Comparison of ENCODE assay signal across 10 cellular contexts in genomic region chr3:42846682-42847522, GRCh38. TPM values are rescaled to one million over a fixed set of nuclear protein-coding genes. Genes with fewer than 3 reads are reported as not detected.
A peak's percentile ranks its signal among the peaks of the same experiment; 100 is the strongest.
DNase-seq lines count a peak whose midpoint lies in the region; ATAC-seq, FAIRE-seq and TF ChIP-seq lines count a peak whose summit lies in the region.
"Had no signal": no experiment of that assay in that cellular context is flagged by ENCODE, and none has a peak within 500 bp of the region (broad histone marks: within the 10 kb centered on the region; RNA-seq: fewer than 3 reads in every experiment).

No MANE protein-coding gene starts in this region.

- peak; percentile 83 for ATAC-seq in K562

- H3K36me3 Mint-ChIP-seq in IgD-negative memory B cell, result peaks cover 2% of the 10 kb centered on the region

- H3K27me3 Mint-ChIP-seq in IgD-negative memory B cell, result no peaks in the 10 kb centered on the region

- BruUV-seq in K562 (replicated peaks; lab: Mats Ljungman, UMichigan), result no TSS peak

- in situ Hi-C loops in K562 (cut with MboI), result no loop called here

- H3K36me3 ChIP-seq in K562 (ENCODE audit: control insufficient read depth, insufficient read depth, low read length) (no peaks in the 10 kb centered on the region), small intestine (ENCODE audit: control insufficient read depth in 2 of 2, insufficient read depth in 2 of 2, low read length in 2 of 2) (no peaks in the 10 kb centered on the region)

- peaks cover 2 to 22% of the 10 kb centered on the region in 2 experiments; a peak in 2 of 5 replicates for H3K27me3 ChIP-seq in K562 (ENCODE audit: control insufficient read depth in 2 of 2, insufficient read depth in 2 of 2, low read length in 2 of 2)
- no peaks in the 10 kb centered on the region for H3K27me3 ChIP-seq in small intestine (ENCODE audit: control insufficient read depth in 2 of 2, insufficient read depth in 2 of 2, low read length in 2 of 2)

- no peak; the same call in 1 of the 2 replicates for TF ChIP-seq EP300 in K562 (IDR thresholded peaks at IDR 0.05; ENCODE audit: low read length)

- peak overlapping the region; percentile 41; the same call in 1 of the 2 replicates for H3K4me2 ChIP-seq in K562 (ENCODE audit: insufficient read depth, low read length)

- POLR2A ChIA-PET in K562 (lab: Yijun Ruan, JAX), result interaction anchor here (0.7 to 2.1 kb wide), 4 partner anchors 16 to 624 kb away, joined by 3 to 6 read pairs (median 5); no protein-coding TSS in a partner anchor

- CTCF ChIA-PET in K562 (lab: Yijun Ruan, JAX; ENCODE audit: low intra/inter-chr PET ratio), result no interaction called here

- H3K9ac ChIP-seq in K562 (ENCODE audit: insufficient read depth in 1 of 2, low read depth in 2 of 2, low read length in 2 of 2), result no peak overlapping the region

- no peaks in the 10 kb centered on the region for H4K20me1 ChIP-seq in K562 (replicated peaks; ENCODE audit: control insufficient read depth, insufficient read depth, low read length)

- no peaks in the 10 kb centered on the region for H3K79me2 ChIP-seq in K562 (ENCODE audit: control insufficient read depth, insufficient read depth, low read length)

- TF ChIP-seq POLR2A in K562 (conservative IDR thresholded peaks at IDR 0.05), result no peak

- H3K9me1 ChIP-seq in K562 (ENCODE audit: control insufficient read depth, insufficient read depth, low read length), result no peaks in the 10 kb centered on the region

- peak overlapping the region; percentile 83 for H2AFZ ChIP-seq in K562 (ENCODE audit: low read depth, low read length)

- H3K9me3 Mint-ChIP-seq in IgD-negative memory B cell, result peaks cover 0 to 2% (median 0%) of the 10 kb centered on the region in 3 donors

- H3K4me1 ChIP-seq in K562 (replicated peaks in 1 of 2; ENCODE audit: control insufficient read depth in 2 of 2, insufficient read depth in 2 of 2, low read length in 2 of 2) (peaks cover 8 to 27% of the 10 kb centered on the region in 2 experiments), small intestine (ENCODE audit: control insufficient read depth in 2 of 2, insufficient read depth in 1 of 2, low read depth in 1 of 2, low read length in 1 of 2) (no peaks in the 10 kb centered on the region)

- TF ChIP-seq RAD21 in K562 (CRISPR knock-in tag; conservative IDR thresholded peaks at IDR 0.05 in 1 of 2, IDR thresholded peaks at IDR 0.05 in 1 of 2), result peak in 1 of 2 experiments; percentile 27; a peak in 1 of 4 replicates

- DNase-seq in GM18507 (ENCODE audit: extremely low spot score, insufficient read length, low read depth), result peak; percentile 30
- peak in 2 of 4 experiments; percentile 63 to 67 for DNase-seq in K562 (ENCODE audit: extremely low read depth in 1 of 4, low spot score in 3 of 4)
- DNase-seq in pons (ENCODE audit: low spot score), result peak; percentile 74
- DNase-seq in NCI-H2171 treated with DMSO at 0.1 percent for 48 hours (lab: John Stamatoyannopoulos, UW), result no peak
- no peak for DNase-seq in GM19240 (ENCODE audit: insufficient read length, low spot score)
- no peak for DNase-seq in small intestine
- DNase-seq in dedifferentiated amniotic fluid mesenchymal stem cell (ENCODE audit: extremely low spot score), result no peak
- DNase-seq: stimulated activated CD4-positive, alpha-beta T cell treated with anti-CD3 and anti-CD28 coated beads, Interleukin-1b, Interleukin-23, amount 100 ng/mL, for 48 hours had no signal

- intact Hi-C loops in K562 (cut with micrococcal nuclease), result no loop called here

- FAIRE-seq in GM18507 (lab: Jason Lieb, UNC), result peak; percentile 65
- peak; percentile 76 for FAIRE-seq in K562 (lab: Jason Lieb, UNC)
- FAIRE-seq in small intestine (lab: Jason Lieb, UNC), result no peak

- H3K27ac Mint-ChIP-seq in IgD-negative memory B cell, result peak overlapping the region; percentile 36 to 86 (median 48)

- TF ChIP-seq CTCF in K562 (IDR thresholded peaks at IDR 0.05 in 2 of 3, conservative IDR thresholded peaks at IDR 0.05 in 1 of 3; ENCODE audit: insufficient read depth in 2 of 3, low read depth in 1 of 3, low read length in 3 of 3), result no peak

- peaks cover 15 to 26% (median 18%) of the 10 kb centered on the region in 3 donors for H3K4me1 Mint-ChIP-seq in IgD-negative memory B cell

- no peak overlapping the region for H3K4me3 ChIP-seq in K562
- H3K4me3 ChIP-seq in small intestine (ENCODE audit: low read depth in 1 of 2, low read length in 2 of 2), result no peak overlapping the region

- peak overlapping the region in 3 of 4 donors; percentile 7 to 92 (median 86) for H3K4me3 Mint-ChIP-seq in IgD-negative memory B cell

- WGBS in K562 (ENCODE audit: insufficient coverage, low coverage, missing lambda C conversion rate), result 4% methylated on average over 5 of the region's 5 CpGs
- WGBS in small intestine, 3 donors, result 42 to 62% (median 61%) methylated on average over 5 of the region's 5 CpGs

- H3K9me3 ChIP-seq in K562 (replicated peaks; ENCODE audit: control insufficient read depth, insufficient read depth, low read depth, low read length) (no peaks in the 10 kb centered on the region), small intestine (ENCODE audit: control insufficient read depth, low read depth) (no peaks in the 10 kb centered on the region)

- no peak overlapping the region for H3K27ac ChIP-seq in K562 (ENCODE audit: extremely low read depth, low read depth, low read length)
- H3K27ac ChIP-seq in small intestine (ENCODE audit: low read depth in 1 of 2, low read length in 1 of 2), result peak overlapping the region in 1 of 2 donors; percentile 75

RNA-seq across cellular contexts. Expression of gene CYP8B1, which starts 28.8 kb away (rescaled TPM):
- not detected for polyA plus RNA-seq in IgD-negative memory B cell
- total RNA-seq in K562 (2011; cell fraction: chromatin; rRNA removed; ENCODE audit: low replicate concordance), result not detected in 2 replicates
- total RNA-seq in K562 (2011; cell fraction: nucleolus; rRNA removed), result not detected in 2 replicates
- total RNA-seq in K562 (2011; cell fraction: nucleoplasm; rRNA removed), result not detected in 2 replicates
- not detected in 2 replicates for total RNA-seq in K562 (2014; rRNA removed)
- total RNA-seq in K562 (2014; rRNA removed; fragmentation: Illumina TruSeq; extraction: Trizol), result not detected in 2 replicates
- total RNA-seq in K562 (2015; rRNA removed; fragmentation: Illumina TruSeq; extraction: Trizol), result not detected in 2 replicates
- 0.04 and 0.13 TPM in 2 replicates for total RNA-seq in K562 (2021)
- polyA plus RNA-seq in K562 (2011; rRNA removed), result not detected in 2 replicates
- polyA plus RNA-seq in K562 (2011; cell fraction: cytosol; rRNA removed), result not detected in 2 replicates
- not detected in 2 replicates for polyA plus RNA-seq in K562 (2011; cell fraction: nucleus; rRNA removed)
- not detected in 2 replicates for polyA plus RNA-seq in K562 (2012)
- polyA plus RNA-seq in K562 (2014; fragmentation: Illumina TruSeq; extraction: Trizol), result not detected in 2 replicates
- polyA plus RNA-seq in K562 (2014; fragmentation: Nextera tagmentation; extraction: Ambion mirVana), result not detected
- not detected in 2 replicates for polyA plus RNA-seq in K562 (2014; rRNA removed)
- not detected in 2 replicates for polyA minus RNA-seq in K562 (2011; rRNA and poly(A)+ RNA removed)
- polyA minus RNA-seq in K562 (2011; cell fraction: cytosol; rRNA and poly(A)+ RNA removed), result not detected in 2 replicates
- not detected in 2 replicates for polyA minus RNA-seq in K562 (2011; cell fraction: nucleus; rRNA and poly(A)+ RNA removed)
- under 1 TPM in 1 of 3 donors, not detected in 2; 0.01 TPM for polyA plus RNA-seq in small intestine
- total RNA-seq: epithelial cell of proximal tubule had no signal

RNA-seq across cellular contexts. Expression of gene ACKR2, which starts 37.7 kb away (rescaled TPM):
- polyA plus RNA-seq in IgD-negative memory B cell (not detected), K562 (2011; rRNA removed) (0.57 and 0.74 TPM in 2 replicates), K562 (2014; fragmentation: Illumina TruSeq; extraction: Trizol) (0.15 and 0.39 TPM in 2 replicates), K562 (2014; fragmentation: Nextera tagmentation; extraction: Ambion mirVana) (under 1 TPM; 0.03 to 0.21 TPM), K562 (2014; rRNA removed) (0.07 and 0.11 TPM in 2 replicates), small intestine (1 to 10 TPM in 1 of 3 donors, under 1 TPM in 2; 0.22 to 2.5 (median 0.81) TPM)
- total RNA-seq in K562 (2011; cell fraction: chromatin; rRNA removed; ENCODE audit: low replicate concordance), result 2.1 and 2.5 TPM in 2 replicates
- 1.7 and 2.2 TPM in 2 replicates for total RNA-seq in K562 (2011; cell fraction: nucleolus; rRNA removed)
- total RNA-seq in K562 (2011; cell fraction: nucleoplasm; rRNA removed), result 1.5 and 3.8 TPM in 2 replicates
- total RNA-seq in K562 (2014; rRNA removed) (0.08 and 0.32 TPM in 2 replicates), K562 (2014; rRNA removed; fragmentation: Illumina TruSeq; extraction: Trizol) (0.29 TPM in 2 replicates), K562 (2015; rRNA removed; fragmentation: Illumina TruSeq; extraction: Trizol) (0.15 TPM in 1 of 2 replicates, not detected in the other), K562 (2021) (0.69 and 0.85 TPM in 2 replicates)
- polyA plus RNA-seq in K562 (2011; cell fraction: cytosol; rRNA removed), result 0.25 and 0.41 TPM in 2 replicates
- polyA plus RNA-seq in K562 (2011; cell fraction: nucleus; rRNA removed), result 0.72 and 0.75 TPM in 2 replicates
- polyA plus RNA-seq in K562 (2012), result 0.29 and 0.62 TPM in 2 replicates
- polyA minus RNA-seq in K562 (2011; rRNA and poly(A)+ RNA removed), result 0.84 and 1.3 TPM in 2 replicates
- 0.57 TPM in 1 of 2 replicates, not detected in the other for polyA minus RNA-seq in K562 (2011; cell fraction: cytosol; rRNA and poly(A)+ RNA removed)
- polyA minus RNA-seq in K562 (2011; cell fraction: nucleus; rRNA and poly(A)+ RNA removed), result 0.40 and 1.1 TPM in 2 replicates

RNA-seq across cellular contexts. Expression of gene HIGD1A, which starts 42.6 kb away (rescaled TPM):
- polyA plus RNA-seq in IgD-negative memory B cell, result 66.7 TPM
- 16.0 and 47.0 TPM in 2 replicates for total RNA-seq in K562 (2011; cell fraction: chromatin; rRNA removed; ENCODE audit: low replicate concordance)
- 14.0 and 19.1 TPM in 2 replicates for total RNA-seq in K562 (2011; cell fraction: nucleolus; rRNA removed)
- total RNA-seq in K562 (2011; cell fraction: nucleoplasm; rRNA removed), result 44.3 and 95.3 TPM in 2 replicates
- total RNA-seq in K562 (2014; rRNA removed), result 136 and 165 TPM in 2 replicates
- 333 and 382 TPM in 2 replicates for total RNA-seq in K562 (2014; rRNA removed; fragmentation: Illumina TruSeq; extraction: Trizol)
- 257 and 291 TPM in 2 replicates for total RNA-seq in K562 (2015; rRNA removed; fragmentation: Illumina TruSeq; extraction: Trizol)
- 183 and 189 TPM in 2 replicates for total RNA-seq in K562 (2021)
- polyA plus RNA-seq in K562 (2011; rRNA removed), result 218 and 362 TPM in 2 replicates
- polyA plus RNA-seq in K562 (2011; cell fraction: cytosol; rRNA removed), result 45.6 and 124 TPM in 2 replicates
- 25.3 and 53.9 TPM in 2 replicates for polyA plus RNA-seq in K562 (2011; cell fraction: nucleus; rRNA removed)
- polyA plus RNA-seq in K562 (2012), result 198 and 327 TPM in 2 replicates
- 369 and 398 TPM in 2 replicates for polyA plus RNA-seq in K562 (2014; fragmentation: Illumina TruSeq; extraction: Trizol)
- polyA plus RNA-seq in K562 (2014; fragmentation: Nextera tagmentation; extraction: Ambion mirVana), result 1,000 to 10,000 TPM; 1,116 to 1,185 TPM
- polyA plus RNA-seq in K562 (2014; rRNA removed), result 331 and 362 TPM in 2 replicates
- 172 and 181 TPM in 2 replicates for polyA minus RNA-seq in K562 (2011; rRNA and poly(A)+ RNA removed)
- 59.9 and 87.1 TPM in 2 replicates for polyA minus RNA-seq in K562 (2011; cell fraction: cytosol; rRNA and poly(A)+ RNA removed)
- 14.8 and 26.3 TPM in 2 replicates for polyA minus RNA-seq in K562 (2011; cell fraction: nucleus; rRNA and poly(A)+ RNA removed)
- 100 to 1,000 TPM; 203 to 333 (median 307) TPM for polyA plus RNA-seq in small intestine

RNA-seq across cellular contexts. Expression of gene ZNF662, which starts 59.0 kb away (rescaled TPM):
- not detected for polyA plus RNA-seq in IgD-negative memory B cell
- 0.32 and 0.67 TPM in 2 replicates for total RNA-seq in K562 (2011; cell fraction: chromatin; rRNA removed; ENCODE audit: low replicate concordance)
- 0.17 and 0.39 TPM in 2 replicates for total RNA-seq in K562 (2011; cell fraction: nucleolus; rRNA removed)
- 0.29 and 0.31 TPM in 2 replicates for total RNA-seq in K562 (2011; cell fraction: nucleoplasm; rRNA removed)
- total RNA-seq in K562 (2014; rRNA removed), result 0.20 and 0.27 TPM in 2 replicates
- total RNA-seq in K562 (2014; rRNA removed; fragmentation: Illumina TruSeq; extraction: Trizol), result 0.18 and 0.32 TPM in 2 replicates
- total RNA-seq in K562 (2015; rRNA removed; fragmentation: Illumina TruSeq; extraction: Trizol), result 0.33 and 0.49 TPM in 2 replicates
- total RNA-seq in K562 (2021), result 0.55 and 0.63 TPM in 2 replicates
- polyA plus RNA-seq in K562 (2011; rRNA removed), result 0.13 and 0.30 TPM in 2 replicates
- polyA plus RNA-seq in K562 (2011; cell fraction: cytosol; rRNA removed), result 0.10 and 0.15 TPM in 2 replicates
- 0.55 and 0.61 TPM in 2 replicates for polyA plus RNA-seq in K562 (2011; cell fraction: nucleus; rRNA removed)
- 0.64 and 1.8 TPM in 2 replicates for polyA plus RNA-seq in K562 (2012)
- polyA plus RNA-seq in K562 (2014; fragmentation: Illumina TruSeq; extraction: Trizol), result 0.21 and 0.37 TPM in 2 replicates
- polyA plus RNA-seq in K562 (2014; fragmentation: Nextera tagmentation; extraction: Ambion mirVana), result under 1 TPM; 0.07 to 0.22 TPM
- polyA plus RNA-seq in K562 (2014; rRNA removed), result 0.03 and 0.28 TPM in 2 replicates
- polyA minus RNA-seq in K562 (2011; rRNA and poly(A)+ RNA removed), result 0.14 and 0.39 TPM in 2 replicates
- polyA minus RNA-seq in K562 (2011; cell fraction: cytosol; rRNA and poly(A)+ RNA removed), result not detected in 2 replicates
- 0.13 and 0.44 TPM in 2 replicates for polyA minus RNA-seq in K562 (2011; cell fraction: nucleus; rRNA and poly(A)+ RNA removed)
- polyA plus RNA-seq in small intestine, result 1 to 10 TPM in 1 of 3 donors, under 1 TPM in 2; 0.54 to 1.5 (median 0.67) TPM

Comparison
In these comparisons a context has a peak if more than half of its experiments do, and no peak if none do; other contexts are left out.
1. DNase-seq: peak in GM18507 (single experiment) and pons (single experiment); none in NCI-H2171 treated with DMSO at 0.1 percent for 48 hours (single experiment), GM19240 (single experiment), small intestine (single experiment) and dedifferentiated amniotic fluid mesenchymal stem cell (single experiment).